In genomic region chr5:59768204-59769040, GRCh38 we compare ENCODE assay signal across 8 cellular contexts.
A peak's percentile ranks its signal among the peaks of the same experiment; 100 is the strongest.
DNase-seq lines count a peak whose midpoint lies in the region; ATAC-seq, FAIRE-seq and TF ChIP-seq lines count a peak whose summit lies in the region.

No MANE protein-coding gene starts in this region.

- H3K27me3 Mint-ChIP-seq in dendritic cell treated with granulocyte-macrophage colony-stimulating factor and Interleukin-4, amounts not matched to agents 40 ng/mL and 50 ng/mL, for 4 days: peaks cover 21% of the 10 kb centered on the region

- H3K4me3 Mint-ChIP-seq in dendritic cell treated with granulocyte-macrophage colony-stimulating factor and Interleukin-4, amounts not matched to agents 40 ng/mL and 50 ng/mL, for 4 days: peak overlapping the region; percentile 74

- TF ChIP-seq CTCF in GM12875 (IDR thresholded peaks at IDR 0.05; ENCODE audit: borderline replicate concordance, insufficient read depth, low read depth, low read length): no peak
- TF ChIP-seq CTCF in HepG2 (CRISPR knock-in tag; IDR thresholded peaks at IDR 0.05): no peak

- H3K9ac ChIP-seq in HepG2 (ENCODE audit: insufficient read depth, low read depth, low read length) (peak overlapping the region; percentile 39), Karpas-422 (ENCODE audit: low read length) (no peak overlapping the region)

- H3K79me2 ChIP-seq in HepG2 (ENCODE audit: insufficient read depth, low read length): no peaks in the 10 kb centered on the region
- H3K79me2 ChIP-seq in Karpas-422 (ENCODE audit: low read length): no peaks in the 10 kb centered on the region

- H4K20me1 ChIP-seq in HepG2 (ENCODE audit: insufficient read depth, low read length) (no peaks in the 10 kb centered on the region), Karpas-422 (ENCODE audit: insufficient read depth, low read depth, low read length) (0 out of 2 replicates have a peak, but pooled peaks cover 9% of the 10 kb centered on the region)

- TF ChIP-seq EP300 in HepG2 (IDR thresholded peaks at IDR 0.05; ENCODE audit: low read depth in 2 of 2, low read length in 2 of 2) (no peak), HepG2 (CRISPR knock-in tag; IDR thresholded peaks at IDR 0.05; ENCODE audit: borderline replicate concordance) (no peak)

- H3K4me1 Mint-ChIP-seq in dendritic cell treated with granulocyte-macrophage colony-stimulating factor and Interleukin-4, amounts not matched to agents 40 ng/mL and 50 ng/mL, for 4 days (ENCODE audit: low read depth): peaks cover 12% of the 10 kb centered on the region

- H3K4me1 ChIP-seq in HepG2 (ENCODE audit: insufficient read depth, low read length) (peaks cover 35% of the 10 kb centered on the region), Karpas-422 (ENCODE audit: low read length) (no peaks in the 10 kb centered on the region)

- 0 out of 4 replicates have a peak, but pooled peaks of 1 of the 2 experiments have one; percentile 54 for TF ChIP-seq POLR2A in HepG2 (IDR thresholded peaks at IDR 0.05; ENCODE audit: insufficient read depth in 1 of 2, low read depth in 2 of 2, low read length in 2 of 2)
- TF ChIP-seq POLR2A in GM18505 (IDR thresholded peaks at IDR 0.05; ENCODE audit: borderline replicate concordance, extremely low read depth, insufficient read depth, insufficient read length): no peak

- H3K36me3 Mint-ChIP-seq in dendritic cell treated with granulocyte-macrophage colony-stimulating factor and Interleukin-4, amounts not matched to agents 40 ng/mL and 50 ng/mL, for 4 days (ENCODE audit: low read depth): no peaks in the 10 kb centered on the region

- H3K27ac Mint-ChIP-seq in dendritic cell treated with granulocyte-macrophage colony-stimulating factor and Interleukin-4, amounts not matched to agents 40 ng/mL and 50 ng/mL, for 4 days: no peak overlapping the region

- POLR2A ChIA-PET in HepG2 (lab: Yijun Ruan, JAX): no interaction called here

- no peak for TF ChIP-seq RAD21 in HepG2 (CRISPR knock-in tag; IDR thresholded peaks at IDR 0.05)

- H3K36me3 ChIP-seq in HepG2 (replicated peaks in 1 of 2; ENCODE audit: control insufficient read depth in 1 of 2, insufficient read depth in 2 of 2, low read length in 2 of 2): no peaks in the 10 kb centered on the region
- no peaks in the 10 kb centered on the region for H3K36me3 ChIP-seq in Karpas-422 (ENCODE audit: insufficient read depth, low read length)

- H3K9me2 ChIP-seq in Karpas-422 (replicated peaks; ENCODE audit: insufficient read depth, low read length): no peaks in the 10 kb centered on the region

- intact Hi-C loops in dendritic cell treated with granulocyte-macrophage colony-stimulating factor and Interleukin-4, amounts not matched to agents 40 ng/mL and 50 ng/mL, for 4 days (cut with micrococcal nuclease): no loop called here
- intact Hi-C loops in HepG2 (cut with micrococcal nuclease; ENCODE audit: unreplicated experiment): no loop called here

- no peaks in the 10 kb centered on the region for H3K27me3 ChIP-seq in HepG2 (ENCODE audit: control insufficient read depth in 1 of 2, insufficient read depth in 2 of 2, low read length in 2 of 2)
- H3K27me3 ChIP-seq in Karpas-422 (ENCODE audit: low read length): no peaks in the 10 kb centered on the region

- H3K4me2 ChIP-seq in HepG2 (ENCODE audit: low read depth, low read length): peak overlapping the region; percentile 66
- H3K4me2 ChIP-seq in Karpas-422 (ENCODE audit: low read depth, low read length, poor library complexity, severe bottlenecking): no peak overlapping the region

- H3K27ac ChIP-seq in HepG2 (ENCODE audit: extremely low read length, insufficient read depth, low read length) (peak overlapping the region; percentile 26), Karpas-422 (ENCODE audit: low read length) (no peak overlapping the region)

- FAIRE-seq in HepG2 (lab: Jason Lieb, UNC): peak; percentile 12

- H2AFZ ChIP-seq in HepG2 (ENCODE audit: low read length) (no peak overlapping the region), Karpas-422 (ENCODE audit: low read length) (no peak overlapping the region)

- H3K4me3 ChIP-seq in GM12875 (ENCODE audit: low read depth, low read length): peak overlapping the region; percentile 47
- peak overlapping the region; percentile 43 to 68 (median 55); a peak in 5 of 6 replicates for H3K4me3 ChIP-seq in HepG2 (replicated peaks in 1 of 3; ENCODE audit: insufficient read depth in 1 of 3, low read depth in 2 of 3, low read length in 3 of 3)
- H3K4me3 ChIP-seq in Karpas-422 (ENCODE audit: low read length): no peak overlapping the region

- DNase-seq in SHP77 (lab: John Stamatoyannopoulos, UW) (peak; percentile 92 to 93), HepG2 (ENCODE audit: low spot score) (peak; percentile 77), Karpas-422 (no peak)
- DNase-seq in stimulated activated CD4-positive, alpha-beta T cell treated with anti-CD3 and anti-CD28 coated beads, Interleukin-4, amount 100 ng/mL, for 4 hours: peak; percentile 6 to 27

- ATAC-seq in HG03442 (IDR thresholded peaks at IDR 0.05; ENCODE audit: unreplicated experiment) (peak; percentile 47), HepG2 (peak; percentile 97), GM18505 (IDR thresholded peaks at IDR 0.05; ENCODE audit: unreplicated experiment) (no peak)

- WGBS in HepG2 (ENCODE audit: low lambda C conversion rate): 0% methylated on average over 2 of the region's 38 CpGs

- BruUV-seq in HepG2 (replicated peaks; lab: Mats Ljungman, UMichigan): TSS peak; percentile 50

- in situ Hi-C loops in HepG2 (cut with HindIII; ENCODE audit: extremely low pct_ligation_motif_present, low pct_unique_long_range_greater_than_20kb): no loop called here

- CTCF ChIA-PET in HepG2 (lab: Yijun Ruan, JAX; ENCODE audit: low intra/inter-chr PET ratio, low total read pairs): no interaction called here

- H3K9me3 Mint-ChIP-seq in dendritic cell treated with granulocyte-macrophage colony-stimulating factor and Interleukin-4, amounts not matched to agents 40 ng/mL and 50 ng/mL, for 4 days: no peaks in the 10 kb centered on the region

- H3K9me3 ChIP-seq in HepG2 (ENCODE audit: low read length): no peaks in the 10 kb centered on the region
- no peaks in the 10 kb centered on the region for H3K9me3 ChIP-seq in Karpas-422 (ENCODE audit: low read length)

TF ChIP-seq in HepG2, 621 proteins besides CTCF, POLR2A, EP300 and RAD21 (continues in another document):
- TF ChIP-seq ARID5B (CRISPR knock-in tag; IDR thresholded peaks at IDR 0.05) (peak; percentile 55; the same call in 1 of the 2 replicates), TEAD3 (CRISPR knock-in tag; optimal IDR thresholded peaks at IDR 0.05; ENCODE audit: borderline replicate concordance) (no peak), MAFF (IDR thresholded peaks at IDR 0.05; ENCODE audit: low read depth, low read length) (no peak), CREM (IDR thresholded peaks at IDR 0.05) (peak; percentile 21; the same call in 1 of the 2 replicates), CREM (CRISPR knock-in tag; IDR thresholded peaks at IDR 0.05) (no peak), ZNF777 (CRISPR knock-in tag; IDR thresholded peaks at IDR 0.05) (no peak), PAXIP1 (CRISPR knock-in tag; conservative IDR thresholded peaks at IDR 0.05) (0 out of 2 replicates have a peak, but pooled peaks have one; percentile 32), IKZF4 (CRISPR knock-in tag; IDR thresholded peaks at IDR 0.05; ENCODE audit: borderline replicate concordance, low read depth, not compliant biosample characterization) (no peak)
